ENCODE assay signal across 14 cellular contexts in genomic region chr10:102310356-102311024, GRCh38.
DNase-seq lines count a peak whose midpoint lies in the region; FAIRE-seq and TF ChIP-seq lines count a peak whose summit lies in the region.
"Had no signal": no experiment of that assay in that cellular context is flagged by ENCODE, and none has a peak within 500 bp of the region (broad histone marks: within the 10 kb centered on the region; RNA-seq: fewer than 3 reads in every experiment).

No MANE protein-coding gene starts in this region.

- peaks cover 56% of the 10 kb centered on the region for H3K4me1 Mint-ChIP-seq in activated CD4-positive, alpha-beta memory T cell treated with anti-CD3 and anti-CD28 coated beads for 36 hours (ENCODE audit: low read depth)

- H3K9me3 Mint-ChIP-seq in activated CD4-positive, alpha-beta memory T cell treated with anti-CD3 and anti-CD28 coated beads for 36 hours = no peaks in the 10 kb centered on the region
- H3K9me3 Mint-ChIP-seq: stimulated activated naive CD8-positive, alpha-beta T cell treated with anti-CD3 and anti-CD28 coated beads, Interleukin-15, amount 100 ng/mL, for 72 hours had no signal

- H3K36me3 ChIP-seq in brain microvascular endothelial cell (replicated peaks) (no peaks in the 10 kb centered on the region), small intestine (ENCODE audit: control insufficient read depth in 2 of 2, insufficient read depth in 2 of 2, low read length in 2 of 2) (peaks cover 2 to 4% of the 10 kb centered on the region in 2 donors)

- POLR2A ChIA-PET in activated CD4-positive, alpha-beta memory T cell treated with anti-CD3 and anti-CD28 coated beads for 36 hours (lab: Charles Lee) = interaction anchor here (1.7 kb wide), 1 partner anchor 14 kb away, joined by 3 read pairs; no protein-coding TSS in a partner anchor

- intact Hi-C loops in activated CD4-positive, alpha-beta memory T cell treated with anti-CD3 and anti-CD28 coated beads for 36 hours (cut with micrococcal nuclease) = no loop called here

- no peak overlapping the region for H3K4me3 Mint-ChIP-seq in activated CD4-positive, alpha-beta memory T cell treated with anti-CD3 and anti-CD28 coated beads for 36 hours
- H3K4me3 Mint-ChIP-seq: stimulated activated naive CD8-positive, alpha-beta T cell treated with anti-CD3 and anti-CD28 coated beads, Interleukin-15, amount 100 ng/mL, for 72 hours had no signal

- no peaks in the 10 kb centered on the region for H3K27me3 Mint-ChIP-seq in activated CD4-positive, alpha-beta memory T cell treated with anti-CD3 and anti-CD28 coated beads for 36 hours
- H3K27me3 Mint-ChIP-seq: stimulated activated naive CD8-positive, alpha-beta T cell treated with anti-CD3 and anti-CD28 coated beads, Interleukin-15, amount 100 ng/mL, for 72 hours had no signal

- no peaks in the 10 kb centered on the region for H3K9me3 ChIP-seq in small intestine (ENCODE audit: control insufficient read depth, low read depth)
- H3K9me3 ChIP-seq: spleen had no signal

- CTCF ChIA-PET in activated CD4-positive, alpha-beta memory T cell treated with anti-CD3 and anti-CD28 coated beads for 36 hours (lab: Charles Lee) = interaction anchor here (1.4 to 9.9 kb wide), 3 partner anchors 39 to 81 kb away, joined by 4 to 67 read pairs (median 42); no protein-coding TSS in a partner anchor

- 15 to 53% (median 43%) methylated on average over 4 of the region's 4 CpGs for WGBS in small intestine, 3 donors

- no peak overlapping the region for H3K4me3 ChIP-seq in brain microvascular endothelial cell (ENCODE audit: low read depth, low read length)
- H3K4me3 ChIP-seq in small intestine (ENCODE audit: low read depth in 1 of 2, low read length in 2 of 2) = no peak overlapping the region
- H3K4me3 ChIP-seq: spleen had no signal

- in situ Hi-C loops in brain microvascular endothelial cell (cut with HindIII; ENCODE audit: low pct_ligation_motif_present, low sequenced_read_pairs) = no loop called here

- H3K27ac Mint-ChIP-seq in activated CD4-positive, alpha-beta memory T cell treated with anti-CD3 and anti-CD28 coated beads for 36 hours = no peak overlapping the region
- H3K27ac Mint-ChIP-seq: stimulated activated naive CD8-positive, alpha-beta T cell treated with anti-CD3 and anti-CD28 coated beads, Interleukin-15, amount 100 ng/mL, for 72 hours had no signal

- H3K27ac ChIP-seq in brain microvascular endothelial cell (peak overlapping the region; percentile 31), small intestine (ENCODE audit: low read depth in 1 of 2, low read length in 1 of 2) (peak overlapping the region in 1 of 2 donors; percentile 76)
- H3K27ac ChIP-seq: spleen had no signal

- H3K27me3 ChIP-seq in brain microvascular endothelial cell (replicated peaks) = no peaks in the 10 kb centered on the region
- H3K27me3 ChIP-seq in small intestine (ENCODE audit: control insufficient read depth in 2 of 2, insufficient read depth in 2 of 2, low read length in 2 of 2) = no peaks in the 10 kb centered on the region
- H3K27me3 ChIP-seq: spleen had no signal

- peaks cover 21% of the 10 kb centered on the region for H3K36me3 Mint-ChIP-seq in activated CD4-positive, alpha-beta memory T cell treated with anti-CD3 and anti-CD28 coated beads for 36 hours

- no peak for TF ChIP-seq CTCF in brain microvascular endothelial cell (IDR thresholded peaks at IDR 0.05; ENCODE audit: low read depth, low read length, missing control alignments)

- H3K4me1 ChIP-seq in small intestine (ENCODE audit: control insufficient read depth in 2 of 2, insufficient read depth in 1 of 2, low read depth in 1 of 2, low read length in 1 of 2) = peaks cover 0 to 13% of the 10 kb centered on the region in 2 donors

- FAIRE-seq in small intestine (lab: Jason Lieb, UNC) = no peak

- peak; percentile 15 for DNase-seq in HPDE6-E6E7 (ENCODE audit: extremely low spot score)
- DNase-seq in brain microvascular endothelial cell = peak; percentile 67
- DNase-seq in islet precursor cell = peak; percentile 89
- DNase-seq in small intestine = peak; percentile 28
- no peak for DNase-seq in GM19240 (ENCODE audit: insufficient read length, low spot score)
- no peak for DNase-seq in activated CD4-positive, alpha-beta memory T cell treated with anti-CD3 and anti-CD28 coated beads for 36 hours
- DNase-seq in activated naive CD4-positive, alpha-beta T cell (lab: John Stamatoyannopoulos, UW) = no peak
- no peak for DNase-seq in NCI-H1092 treated with DMSO at 0.1 percent for 48 hours (lab: John Stamatoyannopoulos, UW)
- DNase-seq: activated CD4-positive, alpha-beta T cell treated with anti-CD3 and anti-CD28 coated beads, Interleukin-2, amount 50 U/mL, for 48 hours; anterior cingulate cortex; NCI-H1417; RPMI8226; spleen; stimulated activated naive CD8-positive, alpha-beta T cell treated with anti-CD3 and anti-CD28 coated beads, Interleukin-15, amount 100 ng/mL, for 72 hours had no signal

Comparison
In these comparisons a context has a peak if more than half of its experiments do, and no peak if none do; other contexts are left out.
1. DNase-seq: peak in HPDE6-E6E7 (single experiment), brain microvascular endothelial cell (single experiment), islet precursor cell (single experiment) and small intestine (single experiment); none in GM19240 (single experiment), activated CD4-positive, alpha-beta memory T cell treated with anti-CD3 and anti-CD28 coated beads for 36 hours (single experiment), activated naive CD4-positive, alpha-beta T cell (0 of 4) and NCI-H1092 treated with DMSO at 0.1 percent for 48 hours (single experiment).